Comparison of ENCODE assay signal across 1 cellular context in the genomic region with DNA sequence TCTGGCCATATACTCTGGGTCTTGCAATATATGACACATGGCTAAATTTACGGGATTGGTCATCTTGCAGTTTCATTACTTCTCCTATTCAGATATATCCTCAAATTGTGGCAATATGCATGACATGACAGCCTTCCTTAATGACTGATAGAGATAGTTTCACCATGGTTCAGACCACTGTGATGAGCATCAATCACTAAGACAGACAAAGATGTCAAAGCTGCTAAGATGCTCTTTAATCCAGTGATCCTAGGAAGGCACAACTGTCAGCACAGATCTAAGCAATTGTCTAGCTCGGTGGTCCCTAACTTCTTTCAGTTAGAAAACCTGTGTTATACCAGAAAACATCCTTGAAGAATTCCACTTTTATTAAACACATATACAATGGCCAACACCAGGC.
TF ChIP-seq lines count a peak whose summit lies in the region.

No MANE protein-coding gene starts in this region.

TF ChIP-seq in GM12878, 131 proteins besides CTCF, POLR2A, EP300 and RAD21 (continued from another document):
- TF ChIP-seq, protein P1, sequence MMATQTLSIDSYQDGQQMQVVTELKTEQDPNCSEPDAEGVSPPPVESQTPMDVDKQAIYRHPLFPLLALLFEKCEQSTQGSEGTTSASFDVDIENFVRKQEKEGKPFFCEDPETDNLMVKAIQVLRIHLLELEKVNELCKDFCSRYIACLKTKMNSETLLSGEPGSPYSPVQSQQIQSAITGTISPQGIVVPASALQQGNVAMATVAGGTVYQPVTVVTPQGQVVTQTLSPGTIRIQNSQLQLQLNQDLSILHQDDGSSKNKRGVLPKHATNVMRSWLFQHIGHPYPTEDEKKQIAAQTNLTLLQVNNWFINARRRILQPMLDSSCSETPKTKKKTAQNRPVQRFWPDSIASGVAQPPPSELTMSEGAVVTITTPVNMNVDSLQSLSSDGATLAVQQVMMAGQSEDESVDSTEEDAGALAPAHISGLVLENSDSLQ (IDR thresholded peaks at IDR 0.05) = peak; percentile 24; the same call in 1 of the 2 replicates
